Comparison of ENCODE assay signal across 8 cellular contexts in genomic region chr15:68053997-68054657, GRCh38. TPM values are rescaled to one million over a fixed set of nuclear protein-coding genes. Genes with fewer than 3 reads are reported as not detected.
A peak's percentile ranks its signal among the peaks of the same experiment; 100 is the strongest.
DNase-seq lines count a peak whose midpoint lies in the region; ATAC-seq and TF ChIP-seq lines count a peak whose summit lies in the region.

Gene PIAS1, plus strand, starts transcription at chr15:68054315. Its CDS starts 12 bp downstream, at chr15:68054327.

- H3K9me3 ChIP-seq in PC-9 (ENCODE audit: insufficient read depth, low read depth), result no peaks in the 10 kb centered on the region
- no peaks in the 10 kb centered on the region for H3K9me3 ChIP-seq in mucosa of rectum (ENCODE audit: control insufficient read depth in 2 of 2, low read length in 2 of 2)

- DNase-seq in DMS153 treated with DMSO at 0.1 percent for 48 hours (lab: John Stamatoyannopoulos, UW; ENCODE audit: unreplicated experiment) (peak; percentile 69), KBM-7 (peak; percentile 93), PC-9 (peak; percentile 67 to 91), erythroblast (lab: John Stamatoyannopoulos, UW) (peak; percentile 96 to 98)
- peak; percentile 94 for DNase-seq in activated T-cell treated with anti-CD3 and anti-CD28 coated beads, Interleukin-2, amount 50 U/mL, for 1 hour
- DNase-seq in stimulated activated CD8-positive, alpha-beta memory T cell treated with anti-CD3 and anti-CD28 coated beads, Interleukin-4, amount 100 ng/mL, for 4 hours (ENCODE audit: low read depth in 2 of 2, low spot score in 1 of 2), result peak; percentile 86 to 88

- no peaks in the 10 kb centered on the region for H3K36me3 ChIP-seq in PC-9 (ENCODE audit: low read depth)
- H3K36me3 ChIP-seq in mucosa of rectum (ENCODE audit: control insufficient read depth in 2 of 2, insufficient read depth in 2 of 2, low read length in 2 of 2), result no peaks in the 10 kb centered on the region

- peak; percentile 70 for TF ChIP-seq POLR2A in erythroblast (IDR thresholded peaks at IDR 0.05; ENCODE audit: low read length)

- peaks cover 12% of the 10 kb centered on the region for H4K20me1 ChIP-seq in PC-9 (ENCODE audit: insufficient read depth)

- peak within 1 kb of the TSS; percentile 92 for H2AFZ ChIP-seq in PC-9

- peak within 1 kb of the TSS; percentile 95 for H3K4me2 ChIP-seq in PC-9

- H3K4me1 ChIP-seq in PC-9 (replicated peaks; ENCODE audit: insufficient read depth), result peaks cover 23% of the 10 kb centered on the region; the same call in 1 of the 2 replicates
- H3K4me1 ChIP-seq in mucosa of rectum (ENCODE audit: control insufficient read depth in 2 of 2, insufficient read depth in 2 of 2, low read length in 2 of 2), result peaks cover 6% of the 10 kb centered on the region in 2 donors

- peaks cover 49% of the 10 kb centered on the region for H3K79me2 ChIP-seq in PC-9 (ENCODE audit: low read depth)

- POLR2A ChIA-PET in PC-9 (lab: Charles Lee; ENCODE audit: unreplicated experiment), result interaction anchor here (0.6 kb wide), 5 partner anchors 24 to 181 kb away, joined by 3 to 12 read pairs (median 3); no protein-coding TSS in a partner anchor

- ATAC-seq in GM21717 (IDR thresholded peaks at IDR 0.05; ENCODE audit: unreplicated experiment), result peak; percentile 67

- H3K9ac ChIP-seq in mucosa of rectum (ENCODE audit: low read depth in 1 of 2, low read length in 2 of 2), result peak within 1 kb of the TSS; percentile 83 to 90

- H3K27me3 ChIP-seq in PC-9 (ENCODE audit: insufficient read depth, low read depth), result no peaks in the 10 kb centered on the region
- no peaks in the 10 kb centered on the region for H3K27me3 ChIP-seq in mucosa of rectum (ENCODE audit: control insufficient read depth in 2 of 2, insufficient read depth in 2 of 2, low read length in 2 of 2)

- no peak for TF ChIP-seq CTCF in PC-9 (conservative IDR thresholded peaks at IDR 0.05)

- H3K27ac ChIP-seq in PC-9 (peak within 1 kb of the TSS; percentile 32; the same call in 1 of the 2 replicates), mucosa of rectum (ENCODE audit: low read depth in 2 of 2, low read length in 2 of 2) (peak within 1 kb of the TSS; percentile 83 to 87)

- no peaks in the 10 kb centered on the region for H3F3A ChIP-seq in PC-9 (ENCODE audit: insufficient read depth, low read depth)

- in situ Hi-C loops in KBM-7 (cut with MboI; ENCODE audit: low pct_unique_long_range_greater_than_20kb, low sequenced_read_pairs), result no loop called here

- intact Hi-C loops in PC-9 (cut with micrococcal nuclease; ENCODE audit: unreplicated experiment), result loop anchor here (1.0 to 10.0 kb wide), 2 partner anchors 55 to 189 kb away; no protein-coding TSS in a partner anchor

- BruUV-seq in PC-9 (replicated peaks; lab: Mats Ljungman, UMichigan), result no TSS peak

- CTCF ChIA-PET in PC-9 (lab: Charles Lee), result no interaction called here

- H3K4me3 ChIP-seq in PC-9 (peak within 1 kb of the TSS; percentile 84), mucosa of rectum (ENCODE audit: low read length in 2 of 2) (peak within 1 kb of the TSS; percentile 89 to 94)

- H3K9me2 ChIP-seq in PC-9 (ENCODE audit: insufficient read depth), result no peaks in the 10 kb centered on the region

RNA-seq across cellular contexts. Expression of gene PIAS1, which starts in this region (rescaled TPM):
- total RNA-seq in PC-9 (2021), result 42.2 and 42.5 TPM in 2 replicates

Comparison
In these comparisons a context has a peak if more than half of its experiments do, and no peak if none do; other contexts are left out.
1. Peak in every context shown above with its lines: DNase-seq, ATAC-seq, H3K4me3 ChIP-seq and H3K27ac ChIP-seq.